In the genomic region with DNA sequence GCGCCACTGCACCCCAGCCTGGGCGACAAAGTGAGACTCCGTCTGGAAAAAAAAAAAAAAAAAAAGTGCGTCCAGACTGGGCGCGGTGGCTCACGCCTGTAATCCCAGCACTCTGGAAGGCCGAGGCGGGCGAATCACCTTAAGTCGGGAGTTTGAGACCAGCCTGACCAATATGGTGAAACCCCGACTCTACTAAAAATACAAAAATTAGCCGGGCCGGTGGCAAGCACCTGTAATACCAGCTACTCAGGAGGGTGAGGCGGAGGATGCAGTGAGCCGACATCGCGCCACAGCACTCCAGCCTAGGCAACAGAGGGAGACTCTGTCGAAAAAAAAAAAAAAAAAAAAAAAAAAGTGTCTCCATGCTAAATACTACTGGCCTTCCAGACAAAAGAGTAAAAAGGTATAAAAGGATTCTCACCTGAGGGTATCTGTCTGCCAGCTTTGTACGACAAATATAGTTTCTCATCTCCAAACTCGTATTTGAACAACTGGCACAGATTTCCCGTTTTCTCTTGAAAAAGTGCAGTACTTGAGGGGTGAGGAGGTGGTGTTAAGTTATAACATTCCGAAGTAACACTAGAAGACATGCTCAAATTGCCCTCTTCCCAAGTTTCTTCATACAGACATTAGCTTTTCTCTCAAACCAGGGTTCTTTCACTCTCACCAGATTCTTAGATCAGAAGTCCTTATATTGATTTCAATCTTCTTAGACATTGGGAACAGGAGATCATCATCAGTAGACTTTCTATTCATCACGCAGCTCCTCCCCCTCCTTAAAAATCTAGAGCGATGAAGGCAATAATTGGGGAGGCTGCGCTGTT, we compare ENCODE assay signal across 9 cellular contexts. TPM values are rescaled to one million over a fixed set of nuclear protein-coding genes. Genes with fewer than 3 reads are reported as not detected.
DNase-seq lines count a peak whose midpoint lies in the region; ATAC-seq and TF ChIP-seq lines count a peak whose summit lies in the region.
"Had no signal": no experiment of that assay in that cellular context is flagged by ENCODE, and none has a peak within 500 bp of the region (broad histone marks: within the 10 kb centered on the region; RNA-seq: fewer than 3 reads in every experiment).

No MANE protein-coding gene starts in this region.

- WGBS in thymus = 74% methylated on average over 25 of the region's 26 CpGs

- DNase-seq in adipocyte (ENCODE audit: low read depth) (peak; percentile 51), kidney epithelial cell (ENCODE audit: low read depth) (no peak), COLO829 (ENCODE audit: low spot score) (no peak)

- H3K36me3 ChIP-seq in DOHH2 (ENCODE audit: control insufficient read depth, low read length) = peaks cover 17% of the 10 kb centered on the region
- no peaks in the 10 kb centered on the region for H3K36me3 ChIP-seq in adipocyte (ENCODE audit: control insufficient read depth, insufficient read depth, low read length, severe bottlenecking)
- no peaks in the 10 kb centered on the region for H3K36me3 ChIP-seq in kidney epithelial cell (ENCODE audit: control insufficient read depth, insufficient read depth, low read length)
- no peaks in the 10 kb centered on the region for H3K36me3 ChIP-seq in thymus (ENCODE audit: control insufficient read depth, insufficient read depth)

- peak overlapping the region; percentile 85 for H3K4me3 ChIP-seq in DOHH2 (ENCODE audit: low read length)
- peak overlapping the region; percentile 91 for H3K4me3 ChIP-seq in adipocyte (ENCODE audit: low read length)
- H3K4me3 ChIP-seq in kidney epithelial cell (ENCODE audit: low read depth, low read length) = peak overlapping the region; percentile 65
- peak overlapping the region; percentile 90 for H3K4me3 ChIP-seq in thymus (ENCODE audit: low read length)

- peak overlapping the region; percentile 89 for H3K4me2 ChIP-seq in DOHH2 (ENCODE audit: low read length)

- H3K9me2 ChIP-seq in DOHH2 (replicated peaks; ENCODE audit: control insufficient read depth, low read length) = no peaks in the 10 kb centered on the region

- no peaks in the 10 kb centered on the region for H3K9me3 ChIP-seq in DOHH2 (ENCODE audit: control insufficient read depth, insufficient read depth, low read length)
- no peaks in the 10 kb centered on the region for H3K9me3 ChIP-seq in adipocyte (ENCODE audit: control insufficient read depth, low read length)
- no peaks in the 10 kb centered on the region for H3K9me3 ChIP-seq in thymus (ENCODE audit: control insufficient read depth)

- H3F3A ChIP-seq in DOHH2 (ENCODE audit: control insufficient read depth, insufficient read depth) = no peaks in the 10 kb centered on the region; the same call in 1 of the 2 replicates

- peaks cover 59% of the 10 kb centered on the region for H3K4me1 ChIP-seq in DOHH2 (ENCODE audit: control insufficient read depth, low read length)
- H3K4me1 ChIP-seq in adipocyte (ENCODE audit: control insufficient read depth, insufficient read depth, low read length) = peaks cover 10% of the 10 kb centered on the region
- peaks cover 2% of the 10 kb centered on the region for H3K4me1 ChIP-seq in thymus (ENCODE audit: control insufficient read depth, insufficient read depth, low read length)

- ATAC-seq in HG03175 (IDR thresholded peaks at IDR 0.05; ENCODE audit: unreplicated experiment) = peak; percentile 6
- no peak for ATAC-seq in GM19463 (IDR thresholded peaks at IDR 0.05; ENCODE audit: unreplicated experiment)
- ATAC-seq in HG02885 (IDR thresholded peaks at IDR 0.05; ENCODE audit: poor library complexity, unreplicated experiment) = no peak

- TF ChIP-seq CTCF in DOHH2 (IDR thresholded peaks at IDR 0.05; ENCODE audit: low read depth, low read length, poor library complexity, severe bottlenecking) (no peak), kidney epithelial cell (IDR thresholded peaks at IDR 0.05; ENCODE audit: insufficient read depth, low read length, poor library complexity, severe bottlenecking) (no peak)

- H3K27ac ChIP-seq in DOHH2 (ENCODE audit: low read depth, low read length) (no peak overlapping the region), thymus (ENCODE audit: low read depth) (no peak overlapping the region)

- no peaks in the 10 kb centered on the region for H3K27me3 ChIP-seq in DOHH2 (ENCODE audit: control insufficient read depth, low read length)
- H3K27me3 ChIP-seq in adipocyte (replicated peaks; ENCODE audit: control insufficient read depth, insufficient read depth, low read length) = no peaks in the 10 kb centered on the region
- H3K27me3 ChIP-seq in kidney epithelial cell (ENCODE audit: control insufficient read depth, insufficient read depth, low read length) = no peaks in the 10 kb centered on the region
- no peaks in the 10 kb centered on the region for H3K27me3 ChIP-seq in thymus (ENCODE audit: control insufficient read depth, insufficient read depth)

- H3K79me2 ChIP-seq in DOHH2 (ENCODE audit: control insufficient read depth, low read length) = peaks cover 64% of the 10 kb centered on the region

- H4K20me1 ChIP-seq in DOHH2 (ENCODE audit: control insufficient read depth, insufficient read depth, low read depth, low read length) = 0 out of 2 replicates have a peak, but pooled peaks cover 4% of the 10 kb centered on the region

- H3K9ac ChIP-seq in adipocyte (ENCODE audit: low read length) = peak overlapping the region; percentile 88

RNA-seq across cellular contexts. Expression of a gene that starts 1.1 kb away (rescaled TPM):
- total RNA-seq in kidney epithelial cell = 22.8 and 23.5 TPM in 2 replicates
- 7.4 TPM for polyA plus RNA-seq in thymus

RNA-seq across cellular contexts. Expression of a gene that starts 30.3 kb away (rescaled TPM):
- not detected in 2 replicates for total RNA-seq in kidney epithelial cell
- polyA plus RNA-seq in thymus = 0.11 TPM
- total RNA-seq: T-helper 2 cell treated with Interferon-gamma antibody and Interleukin-4, amounts not matched to agents 100 ng/mL and 5 ng/mL, for 36 hours had no signal
